ENCODE assay signal across 1 cellular context in genomic region chr22:23064381-23065068, GRCh38.
TF ChIP-seq lines count a peak whose summit lies in the region.

No MANE protein-coding gene starts in this region.

TF ChIP-seq in K562, 482 proteins besides CTCF, POLR2A, EP300 and RAD21 (continued from another document):
- TF ChIP-seq MLX (CRISPR knock-in tag; conservative IDR thresholded peaks at IDR 0.05), result 0 out of 4 replicates have a peak, but pooled peaks of 1 of the 2 experiments have one; percentile 34
- no peak for TF ChIP-seq PBX2 (CRISPR knock-in tag; IDR thresholded peaks at IDR 0.05; ENCODE audit: low read depth)
- TF ChIP-seq PBX2 (tag; conservative IDR thresholded peaks at IDR 0.05; ENCODE audit: low read depth), result no peak
- 0 out of 2 replicates have a peak, but pooled peaks have one; percentile 2 for TF ChIP-seq PRMT5 (CRISPR knock-in tag; IDR thresholded peaks at IDR 0.05)
- no peak for TF ChIP-seq E2F6 (IDR thresholded peaks at IDR 0.05; ENCODE audit: borderline replicate concordance in 1 of 2, extremely low read depth in 1 of 2, insufficient read depth in 1 of 2, insufficient read length in 1 of 2, low read depth in 1 of 2, low read length in 1 of 2, poor library complexity in 1 of 2, severe bottlenecking in 1 of 2)
- TF ChIP-seq MLLT1 (IDR thresholded peaks at IDR 0.05), result no peak
- TF ChIP-seq TBL1XR1 (IDR thresholded peaks at IDR 0.05; ENCODE audit: low read length in 2 of 2), result 0 out of 4 replicates have a peak, but pooled peaks of 1 of the 2 experiments have one; percentile 1
- TF ChIP-seq THAP12 (CRISPR knock-in tag; IDR thresholded peaks at IDR 0.05), result peak; percentile 58; the same call in 1 of the 2 replicates
- TF ChIP-seq ETS1 (conservative IDR thresholded peaks at IDR 0.05; ENCODE audit: control insufficient read depth, low read depth, low read length), result 0 out of 2 replicates have a peak, but pooled peaks have one; percentile 24
- TF ChIP-seq XRCC4 (IDR thresholded peaks at IDR 0.05; ENCODE audit: extremely low read depth, insufficient read depth, insufficient read length), result no peak
- TF ChIP-seq UBTF (IDR thresholded peaks at IDR 0.05; ENCODE audit: borderline replicate concordance in 1 of 2, low read depth in 2 of 2, low read length in 2 of 2), result 0 out of 4 replicates have a peak, but pooled peaks of 1 of the 2 experiments have one; percentile 26
- no peak for TF ChIP-seq SRSF1 (IDR thresholded peaks at IDR 0.05; ENCODE audit: low read depth, low read length)
- TF ChIP-seq MCM3 (IDR thresholded peaks at IDR 0.05), result no peak
- no peak for TF ChIP-seq FOXP4 (CRISPR knock-in tag; IDR thresholded peaks at IDR 0.05; ENCODE audit: borderline replicate concordance)
TF ChIP-seq in K562: peak in this region for 6.
